Comparison of ENCODE assay signal across 9 cellular contexts in the genomic region with DNA sequence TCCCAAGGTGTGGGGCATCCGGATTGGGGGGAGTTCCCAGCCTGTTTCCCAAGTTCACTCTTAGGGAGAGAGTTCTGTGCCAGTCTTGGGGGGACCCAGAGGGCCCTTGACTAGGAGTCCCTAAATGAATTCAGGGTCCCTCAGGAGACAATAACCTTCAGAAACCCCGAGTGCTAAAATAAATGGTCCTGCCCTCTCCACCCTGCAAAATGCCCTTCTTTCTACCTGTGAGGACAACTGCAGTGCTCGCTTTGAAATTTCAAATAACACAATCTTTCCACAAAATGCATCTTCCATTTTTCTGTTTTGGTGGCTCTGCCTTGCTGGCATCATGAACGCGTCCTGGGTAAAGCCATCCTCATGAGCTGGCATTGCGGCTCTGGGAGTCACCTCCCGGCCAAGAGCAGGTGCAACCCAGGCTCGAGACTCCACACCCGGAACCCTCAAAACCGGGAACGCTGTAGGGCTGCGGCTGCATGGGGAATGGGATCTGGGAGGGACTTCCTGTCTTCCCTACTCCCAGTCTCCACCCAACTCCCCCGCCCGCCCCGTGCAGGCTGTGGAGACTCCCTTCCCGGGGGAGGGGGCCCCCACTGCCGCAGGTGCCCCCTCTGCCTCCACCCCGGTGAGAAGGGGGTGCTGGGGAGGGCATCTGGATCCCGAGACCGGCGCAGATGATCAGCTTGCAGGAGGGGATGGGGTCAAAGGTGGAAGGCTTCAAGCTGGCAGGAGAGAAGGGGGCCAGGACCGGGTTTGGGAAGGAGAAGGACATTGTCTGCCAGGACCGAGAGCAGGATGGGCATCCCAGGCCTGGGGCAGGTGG. TPM values are rescaled to one million over a fixed set of nuclear protein-coding genes. Genes with fewer than 3 reads are reported as not detected.
DNase-seq lines count a peak whose midpoint lies in the region; ATAC-seq, FAIRE-seq and TF ChIP-seq lines count a peak whose summit lies in the region.
"Had no signal": no experiment of that assay in that cellular context is flagged by ENCODE, and none has a peak within 500 bp of the region (broad histone marks: within the 10 kb centered on the region; RNA-seq: fewer than 3 reads in every experiment).

Gene ZNF205 (plus strand): TSS at position 529 of the 823 bp plus-strand sequence. CDS start 845 bp downstream, outside the sequence.

- peaks cover 39% of the 10 kb centered on the region for H3K79me1 ChIP-seq in mesenchymal stem cell (replicated peaks; ENCODE audit: low read length, poor library complexity, severe bottlenecking)

- peak within 1 kb of the TSS; percentile 20 for H3K27ac Mint-ChIP-seq in endothelial cell (ENCODE audit: unreplicated experiment)

- no peak within 1 kb of the TSS for H2BK12ac ChIP-seq in mesenchymal stem cell (ENCODE audit: low read length in 2 of 2)

- no peak for TF ChIP-seq RAD21 in A549 (conservative IDR thresholded peaks at IDR 0.05 in 1 of 2, IDR thresholded peaks at IDR 0.05 in 1 of 2)

- no peaks in the 10 kb centered on the region for H3K9me3 Mint-ChIP-seq in endothelial cell (ENCODE audit: unreplicated experiment)
- H3K9me3 Mint-ChIP-seq: central memory CD8-positive, alpha-beta T cell had no signal

- peak within 1 kb of the TSS; percentile 89 for H3K4ac ChIP-seq in mesenchymal stem cell (ENCODE audit: low read depth in 1 of 2, low read length in 2 of 2)

- TF ChIP-seq EP300 in A549 (IDR thresholded peaks at IDR 0.05), result no peak

- H3K4me3 ChIP-seq in A549 (peak within 1 kb of the TSS; percentile 84), HEK293 (ENCODE audit: low read depth, low read length) (peak within 1 kb of the TSS; percentile 74), mesenchymal stem cell (ENCODE audit: insufficient read depth in 1 of 2, low read depth in 1 of 2, low read length in 2 of 2) (peak within 1 kb of the TSS; percentile 73 to 94), urinary bladder (ENCODE audit: low read depth, low read length) (peak within 1 kb of the TSS; percentile 60)

- peaks cover 9% of the 10 kb centered on the region for H3K36me3 Mint-ChIP-seq in endothelial cell (ENCODE audit: low read depth, unreplicated experiment)

- DNase-seq in A549 (ENCODE audit: low read depth in 1 of 2, low spot score in 1 of 2), result peak; percentile 85 to 94
- peak; percentile 55 for DNase-seq in endothelial cell (ENCODE audit: low spot score)
- peak; percentile 74 for DNase-seq in mesenchymal stem cell
- no peak for DNase-seq in activated T-cell treated with anti-CD3 and anti-CD28 coated beads, Interleukin-2, amount 50 U/mL, for 1 hour

- TF ChIP-seq CTCF in A549 (IDR thresholded peaks at IDR 0.05) (no peak), HEK293 (tag by site-specific recombination; IDR thresholded peaks at IDR 0.05) (peak; percentile 42; the same call in 1 of the 2 replicates), endothelial cell (IDR thresholded peaks at IDR 0.05; ENCODE audit: unreplicated experiment) (no peak)

- peak within 1 kb of the TSS; percentile 87 for H4K91ac ChIP-seq in mesenchymal stem cell (ENCODE audit: low read length)

- H4K8ac ChIP-seq in mesenchymal stem cell (ENCODE audit: low read length), result peak within 1 kb of the TSS; percentile 93

- H3K27me3 Mint-ChIP-seq in endothelial cell (ENCODE audit: unreplicated experiment), result peaks cover 9% of the 10 kb centered on the region

- H3K4me3 Mint-ChIP-seq in endothelial cell (ENCODE audit: unreplicated experiment), result peak within 1 kb of the TSS; percentile 92
- H3K4me3 Mint-ChIP-seq: central memory CD8-positive, alpha-beta T cell had no signal

- H3K4me2 ChIP-seq in A549 (peak within 1 kb of the TSS; percentile 87), mesenchymal stem cell (ENCODE audit: low read length, poor library complexity, severe bottlenecking) (peak within 1 kb of the TSS; percentile 79)

- H3K23ac ChIP-seq in mesenchymal stem cell (ENCODE audit: low read length in 2 of 2), result peak within 1 kb of the TSS in 1 of 2 experiments; percentile 67

- peak within 1 kb of the TSS; percentile 23 for H2AK5ac ChIP-seq in mesenchymal stem cell (ENCODE audit: low read length, severe bottlenecking)

- no peak for FAIRE-seq in A549 (lab: Jason Lieb, UNC)

- H2AFZ ChIP-seq in mesenchymal stem cell (ENCODE audit: low read depth, low read length), result peak within 1 kb of the TSS; percentile 78

- peak within 1 kb of the TSS; percentile 62 to 72 for H3K18ac ChIP-seq in mesenchymal stem cell (ENCODE audit: low read depth in 1 of 2, low read length in 2 of 2)

- WGBS in A549 (ENCODE audit: missing lambda C conversion rate), result 9% methylated on average over 11 of the region's 23 CpGs
- 12% methylated on average over 17 of the region's 23 CpGs for WGBS in mesenchymal stem cell
- WGBS in urinary bladder, result 10% methylated on average over 23 of the region's 23 CpGs

- H2BK120ac ChIP-seq in mesenchymal stem cell (ENCODE audit: low read depth, low read length), result no peak within 1 kb of the TSS

- POLR2A ChIA-PET in A549 (lab: Yijun Ruan, JAX), result interaction anchor here (0.5 to 2.1 kb wide), 4 partner anchors 10 to 23 kb away, joined by 3 to 10 read pairs (median 6); partner anchors contain the start of gene ZNF213
- POLR2A ChIA-PET in HEK293 (lab: Yijun Ruan, JAX), result interaction anchor here (0.5 to 3.8 kb wide), 5 partner anchors 17 to 388 kb away, joined by 3 to 14 read pairs (median 3); partner anchors contain the start of gene ZNF213

- H3K27me3 ChIP-seq in mesenchymal stem cell (ENCODE audit: control insufficient read depth in 1 of 2, insufficient read depth in 1 of 2, low read length in 2 of 2), result no peaks in the 10 kb centered on the region

- H3K9ac ChIP-seq in mesenchymal stem cell (ENCODE audit: low read length), result peak within 1 kb of the TSS; percentile 85

- H2BK5ac ChIP-seq in mesenchymal stem cell (ENCODE audit: low read depth, low read length, poor library complexity, severe bottlenecking), result no peak within 1 kb of the TSS

- no peak within 1 kb of the TSS for H2BK15ac ChIP-seq in mesenchymal stem cell (ENCODE audit: low read depth, poor library complexity, severe bottlenecking)

- peak; percentile 95 to 98 for ATAC-seq in A549
- no peak for ATAC-seq in HG03095 (IDR thresholded peaks at IDR 0.05; ENCODE audit: unreplicated experiment)

- peak; percentile 39; the same call in 1 of the 2 replicates for TF ChIP-seq POLR2A in A549 (IDR thresholded peaks at IDR 0.05; ENCODE audit: low read length)

- H3K14ac ChIP-seq in mesenchymal stem cell (ENCODE audit: low read length in 2 of 2), result peak within 1 kb of the TSS in 1 of 2 experiments; percentile 84

- peak within 1 kb of the TSS; percentile 90 to 96 for H3K27ac ChIP-seq in A549
- peak within 1 kb of the TSS; percentile 81; the same call in 1 of the 2 replicates for H3K27ac ChIP-seq in HEK293 (ENCODE audit: extremely low read depth, low read depth, low read length)
- no peak within 1 kb of the TSS for H3K27ac ChIP-seq in mesenchymal stem cell (ENCODE audit: low read length, poor library complexity, severe bottlenecking)
- H3K27ac ChIP-seq in urinary bladder (ENCODE audit: low read depth), result no peak within 1 kb of the TSS

- peaks cover 25% of the 10 kb centered on the region for H3K4me1 Mint-ChIP-seq in endothelial cell (ENCODE audit: unreplicated experiment)

- H3K4me1 ChIP-seq in A549, result peaks cover 18% of the 10 kb centered on the region
- peaks cover 4% of the 10 kb centered on the region for H3K4me1 ChIP-seq in HEK293 (ENCODE audit: control insufficient read depth, insufficient read depth, low read length)
- H3K4me1 ChIP-seq in mesenchymal stem cell (ENCODE audit: control insufficient read depth, insufficient read depth, low read depth, low read length), result peaks cover 24% of the 10 kb centered on the region
- H3K4me1 ChIP-seq in urinary bladder (ENCODE audit: insufficient read depth), result no peaks in the 10 kb centered on the region

- no peaks in the 10 kb centered on the region for H3K9me3 ChIP-seq in A549
- H3K9me3 ChIP-seq in HEK293 (ENCODE audit: control insufficient read depth, insufficient read depth, low read depth, low read length), result no peaks in the 10 kb centered on the region
- H3K9me3 ChIP-seq in mesenchymal stem cell (ENCODE audit: control insufficient read depth, low read length), result no peaks in the 10 kb centered on the region

- CTCF ChIA-PET in A549 (lab: Yijun Ruan, JAX) (interaction anchor here (0.9 to 6.5 kb wide), 7 partner anchors 10 to 80 kb away, joined by 3 to 46 read pairs (median 10); no protein-coding TSS in a partner anchor), HEK293 (lab: Yijun Ruan, JAX) (interaction anchor here (0.7 to 1.7 kb wide), 6 partner anchors 17 to 54 kb away, joined by 3 to 5 read pairs (median 4); no protein-coding TSS in a partner anchor)

- peaks cover 0 to 32% of the 10 kb centered on the region in 2 experiments; a peak in 2 of 3 replicates for H3K36me3 ChIP-seq in HEK293 (ENCODE audit: control insufficient read depth in 2 of 2, insufficient read depth in 1 of 2, low read length in 2 of 2)
- peaks cover 19 to 22% of the 10 kb centered on the region in 2 experiments for H3K36me3 ChIP-seq in mesenchymal stem cell (ENCODE audit: control insufficient read depth in 1 of 2, insufficient read depth in 2 of 2, low read depth in 1 of 2, low read length in 2 of 2)
- no peaks in the 10 kb centered on the region for H3K36me3 ChIP-seq in urinary bladder (ENCODE audit: insufficient read depth)

TF ChIP-seq in A549, 52 proteins besides CTCF, POLR2A, EP300 and RAD21 (continues in another document):
- TF ChIP-seq EHMT2 (IDR thresholded peaks at IDR 0.05; ENCODE audit: low read depth), result no peak

TF ChIP-seq in HEK293, 187 proteins besides CTCF, POLR2A, EP300 and RAD21 (continues in another document):
- no peak for TF ChIP-seq ZBTB1 (tag by site-specific recombination; IDR thresholded peaks at IDR 0.05)
- no peak for TF ChIP-seq ZNF184 (tag by site-specific recombination; IDR thresholded peaks at IDR 0.05)

TF ChIP-seq in PFSK-1, 5 proteins besides CTCF, POLR2A, EP300 and RAD21 (continues in another document):
- TF ChIP-seq FOXP2 (optimal IDR thresholded peaks at IDR 0.05; ENCODE audit: borderline replicate concordance, extremely low read depth, extremely low read length, insufficient read depth) (peak; percentile 42), SIN3A (IDR thresholded peaks at IDR 0.05; ENCODE audit: borderline replicate concordance, insufficient read depth, low read length) (peak; percentile 64; the same call in 1 of the 2 replicates)

RNA-seq across cellular contexts. Expression of gene ZNF205, which starts in this region (rescaled TPM):
- polyA plus RNA-seq in A549 (2011; rRNA removed), result 3.1 and 4.3 TPM in 2 replicates
- polyA plus RNA-seq in A549 (2012; cell fraction: cytosol; rRNA removed), result 14.1 and 22.4 TPM in 2 replicates
- 19.0 and 35.0 TPM in 2 replicates for polyA plus RNA-seq in A549 (2012; cell fraction: nucleus; rRNA removed)
- polyA plus RNA-seq in A549 (2017; fragmentation: RNase III; extraction: RNeasy Plus Mini Kit Qiagen cat#74134 plus additional on column Dnase treatment), result 8.5 to 9.6 TPM (median 9.2 TPM) in 3 replicates
- polyA minus RNA-seq in A549 (2011; rRNA and poly(A)+ RNA removed), result 2.6 and 3.3 TPM in 2 replicates
- polyA plus RNA-seq in PFSK-1 (2012; ENCODE audit: insufficient read length, low read depth), result 27.1 TPM
- 22.8 TPM for total RNA-seq in endothelial cell (ENCODE audit: unreplicated experiment)
- polyA plus RNA-seq in mesenchymal stem cell (2013, experiment 1 of 2), result 8.4 TPM
- 8.1 TPM for polyA plus RNA-seq in mesenchymal stem cell (2013, experiment 2 of 2)
- total RNA-seq in urinary bladder, result 8.9 TPM
- polyA plus RNA-seq in urinary bladder, result 16.4 TPM

Comparison
In these comparisons a context has a peak if more than half of its experiments do, and no peak if none do; other contexts are left out.
1. H3K27ac ChIP-seq: peak in A549 (2 of 2) and HEK293 (single experiment); none in mesenchymal stem cell (single experiment) and urinary bladder (single experiment).
2. Of the 5 proteins assayed by ChIP-seq in both HEK293 and A549: peak only in HEK293: CTCF; only in A549: none; in both: none; in neither: 4.
3. Peak in every context shown above with its lines, with median percentiles within 50 percentile points of each other: H3K4me3 ChIP-seq.